16 cellular contexts compared by ENCODE assay signal in the genomic region with DNA sequence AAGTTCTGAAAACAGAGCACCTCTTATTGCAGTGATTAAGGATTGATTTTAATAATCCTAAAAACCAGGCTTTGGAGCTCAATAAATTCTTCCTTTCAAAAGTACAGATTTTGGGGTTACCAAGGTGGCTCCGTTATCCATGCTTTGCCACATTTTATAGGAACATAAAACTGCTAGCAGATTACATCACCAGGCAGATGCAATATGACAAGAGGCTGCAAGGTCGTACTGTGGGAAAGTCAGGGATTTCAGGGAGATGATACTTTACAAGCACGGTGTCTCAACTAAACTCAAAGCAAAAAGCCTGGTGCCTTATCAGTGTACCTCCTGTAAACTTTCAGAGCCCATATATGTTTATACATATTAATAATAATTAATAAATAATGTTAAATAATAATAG.
"Had no signal": no experiment of that assay in that cellular context is flagged by ENCODE, and none has a peak within 500 bp of the region (broad histone marks: within the 10 kb centered on the region; RNA-seq: fewer than 3 reads in every experiment).

No MANE protein-coding gene starts in this region.

- H3K4me3 ChIP-seq: lung, pancreas, right lobe of liver had no signal

- DNase-seq: activated CD4-positive, alpha-beta T cell treated with anti-CD3 and anti-CD28 coated beads, Interleukin-2, amount 10 ng/mL, durations not matched to agents 7 days and 5 days; activated CD8-positive, alpha-beta memory T cell treated with anti-CD3 and anti-CD28 coated beads, Interleukin-2, amount 50 U/mL, for 4 hours; activated naive CD4-positive, alpha-beta T cell treated with anti-CD3 and anti-CD28 coated beads for 36 hours; activated T-cell treated with anti-CD3 and anti-CD28 coated beads, Interleukin-2, amount 50 U/mL, for 4 hours; cerebellar nuclear complex; effector CD4-positive, alpha-beta T cell; hippocampal formation; pancreas; right lobe of liver; stimulated activated CD4-positive, alpha-beta T cell treated with anti-CD3 and anti-CD28 coated beads, Interleukin-4, amount 100 ng/mL, for 24 hours had no signal

- H3K36me3 ChIP-seq: neutrophil, pancreas, right lobe of liver had no signal

- ATAC-seq: activated CD4-positive, CD25-positive, alpha-beta regulatory T cell treated with anti-CD3 and anti-CD28 coated beads, Interleukin-2, amount 50 U/mL, for 24 hours; activated T-cell treated with anti-CD3 and anti-CD28 coated beads, Interleukin-2, amount 50 U/mL, for 4 hours; left lobe of liver; natural killer cell treated with Interleukin-12 subunit alpha and Interleukin-12 subunit beta and Interleukin-15 and Interleukin-18, amount 100 ng/mL, for 72 hours; pancreas; right lobe of liver; stimulated activated effector memory CD8-positive, alpha-beta T cell treated with anti-CD3 and anti-CD28 coated beads, Interleukin-12 subunit alpha, Interleukin-12 subunit beta, amount 100 ng/mL, for 72 hours had no signal

- H3K27ac ChIP-seq: neutrophil, pancreas, right lobe of liver had no signal

- H3K9me3 ChIP-seq: neutrophil, pancreas, right lobe of liver had no signal

- H3K4me1 ChIP-seq: pancreas, right lobe of liver had no signal

- H3K27me3 ChIP-seq: neutrophil, pancreas, right lobe of liver had no signal
